In the genomic region with DNA sequence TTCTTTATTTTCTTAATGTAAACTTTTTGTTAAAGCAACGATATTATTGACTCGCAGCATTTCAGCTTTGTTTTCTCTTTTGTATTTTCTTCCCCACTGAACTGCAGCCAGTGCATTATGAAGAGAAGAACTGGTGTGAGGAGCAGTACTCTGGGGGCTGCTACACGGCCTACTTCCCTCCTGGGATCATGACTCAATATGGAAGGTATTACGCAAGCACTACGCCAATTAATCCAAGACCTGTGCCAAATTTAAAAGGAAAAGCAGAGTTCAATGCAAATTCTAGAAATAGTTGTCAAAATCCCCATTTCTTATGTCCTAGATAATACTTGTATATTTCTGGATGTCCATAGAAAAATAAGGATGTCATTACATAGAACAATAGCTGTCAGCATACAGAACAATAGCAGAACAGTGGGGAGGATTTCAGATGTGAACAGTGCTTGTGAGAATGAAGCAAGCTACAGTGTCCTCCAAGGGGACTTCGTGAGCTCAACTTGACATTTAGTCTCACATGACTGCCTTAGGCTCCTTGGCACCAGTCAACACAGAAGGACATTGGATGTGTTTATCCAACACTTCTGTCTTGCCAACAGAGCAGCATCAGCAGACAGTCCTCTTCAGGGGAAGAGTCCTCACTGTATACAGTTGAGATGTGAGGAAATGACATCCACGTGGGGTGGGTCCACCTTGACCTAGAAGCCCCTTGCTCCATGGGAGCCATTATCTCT, we compare ENCODE assay signal across 1 cellular context.
TF ChIP-seq lines count a peak whose summit lies in the region.

No MANE protein-coding gene starts in this region.

TF ChIP-seq in SK-N-SH, 30 proteins besides CTCF, POLR2A, EP300 and RAD21 (continued from another document):
- TF ChIP-seq, protein P1, sequence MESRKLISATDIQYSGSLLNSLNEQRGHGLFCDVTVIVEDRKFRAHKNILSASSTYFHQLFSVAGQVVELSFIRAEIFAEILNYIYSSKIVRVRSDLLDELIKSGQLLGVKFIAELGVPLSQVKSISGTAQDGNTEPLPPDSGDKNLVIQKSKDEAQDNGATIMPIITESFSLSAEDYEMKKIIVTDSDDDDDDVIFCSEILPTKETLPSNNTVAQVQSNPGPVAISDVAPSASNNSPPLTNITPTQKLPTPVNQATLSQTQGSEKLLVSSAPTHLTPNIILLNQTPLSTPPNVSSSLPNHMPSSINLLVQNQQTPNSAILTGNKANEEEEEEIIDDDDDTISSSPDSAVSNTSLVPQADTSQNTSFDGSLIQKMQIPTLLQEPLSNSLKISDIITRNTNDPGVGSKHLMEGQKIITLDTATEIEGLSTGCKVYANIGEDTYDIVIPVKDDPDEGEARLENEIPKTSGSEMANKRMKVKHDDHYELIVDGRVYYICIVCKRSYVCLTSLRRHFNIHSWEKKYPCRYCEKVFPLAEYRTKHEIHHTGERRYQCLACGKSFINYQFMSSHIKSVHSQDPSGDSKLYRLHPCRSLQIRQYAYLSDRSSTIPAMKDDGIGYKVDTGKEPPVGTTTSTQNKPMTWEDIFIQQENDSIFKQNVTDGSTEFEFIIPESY (IDR thresholded peaks at IDR 0.05; ENCODE audit: borderline replicate concordance, low read depth), result no peak
- TF ChIP-seq, protein P2, sequence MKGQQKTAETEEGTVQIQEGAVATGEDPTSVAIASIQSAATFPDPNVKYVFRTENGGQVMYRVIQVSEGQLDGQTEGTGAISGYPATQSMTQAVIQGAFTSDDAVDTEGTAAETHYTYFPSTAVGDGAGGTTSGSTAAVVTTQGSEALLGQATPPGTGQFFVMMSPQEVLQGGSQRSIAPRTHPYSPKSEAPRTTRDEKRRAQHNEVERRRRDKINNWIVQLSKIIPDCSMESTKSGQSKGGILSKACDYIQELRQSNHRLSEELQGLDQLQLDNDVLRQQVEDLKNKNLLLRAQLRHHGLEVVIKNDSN (IDR thresholded peaks at IDR 0.05; ENCODE audit: borderline replicate concordance, low read depth), result no peak
- TF ChIP-seq SMC3 (IDR thresholded peaks at IDR 0.05; ENCODE audit: low read depth, low read length) (no peak), FOXJ3 (CRISPR knock-in tag; IDR thresholded peaks at IDR 0.05) (no peak), TAF1 (IDR thresholded peaks at IDR 0.05; ENCODE audit: borderline replicate concordance, low read depth, low read length) (no peak), JUND (IDR thresholded peaks at IDR 0.05) (no peak), YY1 (IDR thresholded peaks at IDR 0.05; ENCODE audit: low read depth) (no peak), RFX5 (IDR thresholded peaks at IDR 0.05; ENCODE audit: low read length) (no peak), MEF2A (IDR thresholded peaks at IDR 0.05; ENCODE audit: borderline replicate concordance, low read depth) (no peak)
- TF ChIP-seq, protein P3, sequence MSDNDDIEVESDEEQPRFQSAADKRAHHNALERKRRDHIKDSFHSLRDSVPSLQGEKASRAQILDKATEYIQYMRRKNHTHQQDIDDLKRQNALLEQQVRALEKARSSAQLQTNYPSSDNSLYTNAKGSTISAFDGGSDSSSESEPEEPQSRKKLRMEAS (IDR thresholded peaks at IDR 0.05; ENCODE audit: low read depth), result no peak
- TF ChIP-seq, protein P4, sequence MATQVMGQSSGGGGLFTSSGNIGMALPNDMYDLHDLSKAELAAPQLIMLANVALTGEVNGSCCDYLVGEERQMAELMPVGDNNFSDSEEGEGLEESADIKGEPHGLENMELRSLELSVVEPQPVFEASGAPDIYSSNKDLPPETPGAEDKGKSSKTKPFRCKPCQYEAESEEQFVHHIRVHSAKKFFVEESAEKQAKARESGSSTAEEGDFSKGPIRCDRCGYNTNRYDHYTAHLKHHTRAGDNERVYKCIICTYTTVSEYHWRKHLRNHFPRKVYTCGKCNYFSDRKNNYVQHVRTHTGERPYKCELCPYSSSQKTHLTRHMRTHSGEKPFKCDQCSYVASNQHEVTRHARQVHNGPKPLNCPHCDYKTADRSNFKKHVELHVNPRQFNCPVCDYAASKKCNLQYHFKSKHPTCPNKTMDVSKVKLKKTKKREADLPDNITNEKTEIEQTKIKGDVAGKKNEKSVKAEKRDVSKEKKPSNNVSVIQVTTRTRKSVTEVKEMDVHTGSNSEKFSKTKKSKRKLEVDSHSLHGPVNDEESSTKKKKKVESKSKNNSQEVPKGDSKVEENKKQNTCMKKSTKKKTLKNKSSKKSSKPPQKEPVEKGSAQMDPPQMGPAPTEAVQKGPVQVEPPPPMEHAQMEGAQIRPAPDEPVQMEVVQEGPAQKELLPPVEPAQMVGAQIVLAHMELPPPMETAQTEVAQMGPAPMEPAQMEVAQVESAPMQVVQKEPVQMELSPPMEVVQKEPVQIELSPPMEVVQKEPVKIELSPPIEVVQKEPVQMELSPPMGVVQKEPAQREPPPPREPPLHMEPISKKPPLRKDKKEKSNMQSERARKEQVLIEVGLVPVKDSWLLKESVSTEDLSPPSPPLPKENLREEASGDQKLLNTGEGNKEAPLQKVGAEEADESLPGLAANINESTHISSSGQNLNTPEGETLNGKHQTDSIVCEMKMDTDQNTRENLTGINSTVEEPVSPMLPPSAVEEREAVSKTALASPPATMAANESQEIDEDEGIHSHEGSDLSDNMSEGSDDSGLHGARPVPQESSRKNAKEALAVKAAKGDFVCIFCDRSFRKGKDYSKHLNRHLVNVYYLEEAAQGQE (IDR thresholded peaks at IDR 0.05; ENCODE audit: low read depth, low read length), result no peak
